ENCODE assay signal across 1 cellular context in genomic region chr1:182029379-182030331, GRCh38.
A peak's percentile ranks its signal among the peaks of the same experiment; 100 is the strongest.
TF ChIP-seq lines count a peak whose summit lies in the region.

No MANE protein-coding gene starts in this region.

TF ChIP-seq in HepG2, 621 proteins besides CTCF, POLR2A, EP300 and RAD21 (continued from another document and continues in another):
- TF ChIP-seq AHDC1 (CRISPR knock-in tag; IDR thresholded peaks at IDR 0.05; ENCODE audit: borderline replicate concordance) (no peak), NR2F6 (IDR thresholded peaks at IDR 0.05) (no peak), NR2F6 (CRISPR knock-in tag; IDR thresholded peaks at IDR 0.05) (no peak), ZNF496 (CRISPR knock-in tag; IDR thresholded peaks at IDR 0.05; ENCODE audit: insufficient replicate concordance) (no peak), ZNF639 (CRISPR knock-in tag; conservative IDR thresholded peaks at IDR 0.05) (peak; percentile 78; the same call in 1 of the 2 replicates), GPN1 (CRISPR knock-in tag; IDR thresholded peaks at IDR 0.05; ENCODE audit: borderline replicate concordance) (no peak), KLF11 (CRISPR knock-in tag; IDR thresholded peaks at IDR 0.05) (no peak), ZNF501 (CRISPR knock-in tag; IDR thresholded peaks at IDR 0.05) (no peak), SMAD9 (CRISPR knock-in tag; IDR thresholded peaks at IDR 0.05) (no peak), ZNF547 (CRISPR knock-in tag; IDR thresholded peaks at IDR 0.05) (no peak), SRSF1 (optimal IDR thresholded peaks at IDR 0.05; ENCODE audit: low read depth, low read length) (no peak), JDP2 (CRISPR knock-in tag; IDR thresholded peaks at IDR 0.05; ENCODE audit: borderline replicate concordance) (no peak), ZSCAN20 (CRISPR knock-in tag; IDR thresholded peaks at IDR 0.05; ENCODE audit: borderline replicate concordance) (no peak), HNRNPUL1 (IDR thresholded peaks at IDR 0.05; ENCODE audit: low read depth, low read length) (no peak), CREB3 (CRISPR knock-in tag; IDR thresholded peaks at IDR 0.05) (no peak), ZNF556 (CRISPR knock-in tag; IDR thresholded peaks at IDR 0.05; ENCODE audit: borderline replicate concordance) (no peak), HNF4G (IDR thresholded peaks at IDR 0.05; ENCODE audit: borderline replicate concordance, low read depth, low read length) (no peak), HNF4G (CRISPR knock-in tag; IDR thresholded peaks at IDR 0.05; ENCODE audit: borderline replicate concordance, low read depth) (no peak), ZNF18 (CRISPR knock-in tag; IDR thresholded peaks at IDR 0.05; ENCODE audit: insufficient replicate concordance) (no peak), EHMT2 (IDR thresholded peaks at IDR 0.05; ENCODE audit: borderline replicate concordance, low read depth, low read length) (no peak), NFIB (CRISPR knock-in tag; IDR thresholded peaks at IDR 0.05; ENCODE audit: borderline replicate concordance) (no peak), CC2D1A (CRISPR knock-in tag; IDR thresholded peaks at IDR 0.05) (no peak), MXI1 (IDR thresholded peaks at IDR 0.05; ENCODE audit: borderline replicate concordance, low read depth, low read length) (no peak), FOXP1 (IDR thresholded peaks at IDR 0.05) (no peak), FOXP1 (CRISPR knock-in tag; IDR thresholded peaks at IDR 0.05) (no peak), ZNF780A (CRISPR knock-in tag; IDR thresholded peaks at IDR 0.05) (no peak), ARID2 (CRISPR knock-in tag; IDR thresholded peaks at IDR 0.05; ENCODE audit: borderline replicate concordance) (no peak), THRA (CRISPR knock-in tag; IDR thresholded peaks at IDR 0.05; ENCODE audit: borderline replicate concordance) (no peak), ZNF781 (CRISPR knock-in tag; IDR thresholded peaks at IDR 0.05; ENCODE audit: borderline replicate concordance, not compliant biosample characterization) (no peak), ATF3 (CRISPR knock-in tag; IDR thresholded peaks at IDR 0.05) (no peak), ZNF557 (CRISPR knock-in tag; IDR thresholded peaks at IDR 0.05) (no peak), ZNF770 (CRISPR knock-in tag; IDR thresholded peaks at IDR 0.05) (no peak), ZNF749 (CRISPR knock-in tag; IDR thresholded peaks at IDR 0.05; ENCODE audit: borderline replicate concordance) (no peak), SKIL (CRISPR knock-in tag; IDR thresholded peaks at IDR 0.05; ENCODE audit: borderline replicate concordance) (no peak), ADNP (CRISPR knock-in tag; IDR thresholded peaks at IDR 0.05) (no peak), ZNF782 (CRISPR knock-in tag; IDR thresholded peaks at IDR 0.05; ENCODE audit: borderline replicate concordance) (no peak), ZNF672 (CRISPR knock-in tag; IDR thresholded peaks at IDR 0.05) (no peak), MBD4 (IDR thresholded peaks at IDR 0.05; ENCODE audit: borderline replicate concordance, low read length) (no peak), SP2 (CRISPR knock-in tag; IDR thresholded peaks at IDR 0.05) (peak; percentile 89), THAP9 (CRISPR knock-in tag; IDR thresholded peaks at IDR 0.05; ENCODE audit: borderline replicate concordance) (no peak), RBM39 (IDR thresholded peaks at IDR 0.05; ENCODE audit: low read depth, low read length, poor library complexity, severe bottlenecking) (no peak), SP4 (CRISPR knock-in tag; IDR thresholded peaks at IDR 0.05) (peak; percentile 93), RFX5 (IDR thresholded peaks at IDR 0.05; ENCODE audit: low read depth, low read length) (no peak), SOX6 (IDR thresholded peaks at IDR 0.05) (no peak), SOX6 (CRISPR knock-in tag; IDR thresholded peaks at IDR 0.05) (peak; percentile 33), MYPOP (CRISPR knock-in tag; IDR thresholded peaks at IDR 0.05) (0 out of 2 replicates have a peak, but pooled peaks have one; percentile 25), NFRKB (IDR thresholded peaks at IDR 0.05) (no peak), ZMYM2 (CRISPR knock-in tag; IDR thresholded peaks at IDR 0.05) (no peak), NCOA1 (CRISPR knock-in tag; IDR thresholded peaks at IDR 0.05) (no peak)
